In the genomic region with DNA sequence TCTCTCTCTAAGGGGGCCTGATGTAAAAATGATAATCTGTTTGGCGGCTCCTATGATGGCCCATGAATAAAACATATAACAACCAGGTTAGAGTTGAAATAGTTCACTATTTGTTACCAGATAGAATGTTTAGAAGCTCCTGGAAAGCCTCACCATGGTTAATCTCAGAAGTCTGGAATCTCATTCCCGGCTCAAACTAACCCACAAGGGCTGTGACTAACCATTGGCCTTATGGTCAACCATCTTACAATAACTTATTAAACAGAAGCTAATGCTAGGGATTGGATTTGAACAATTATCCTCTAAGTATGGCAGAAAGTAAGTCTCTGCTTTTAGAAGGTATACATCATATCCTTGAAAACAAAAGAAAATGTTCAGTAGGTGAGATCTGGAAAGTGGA, we compare ENCODE assay signal across 1 cellular context.
TF ChIP-seq lines count a peak whose summit lies in the region.

No MANE protein-coding gene starts in this region.

TF ChIP-seq in IMR-90, 13 proteins besides CTCF, POLR2A, EP300 and RAD21:
- TF ChIP-seq CHD1 (IDR thresholded peaks at IDR 0.05; ENCODE audit: low read depth, low read length), result no peak
- TF ChIP-seq, protein P1, sequence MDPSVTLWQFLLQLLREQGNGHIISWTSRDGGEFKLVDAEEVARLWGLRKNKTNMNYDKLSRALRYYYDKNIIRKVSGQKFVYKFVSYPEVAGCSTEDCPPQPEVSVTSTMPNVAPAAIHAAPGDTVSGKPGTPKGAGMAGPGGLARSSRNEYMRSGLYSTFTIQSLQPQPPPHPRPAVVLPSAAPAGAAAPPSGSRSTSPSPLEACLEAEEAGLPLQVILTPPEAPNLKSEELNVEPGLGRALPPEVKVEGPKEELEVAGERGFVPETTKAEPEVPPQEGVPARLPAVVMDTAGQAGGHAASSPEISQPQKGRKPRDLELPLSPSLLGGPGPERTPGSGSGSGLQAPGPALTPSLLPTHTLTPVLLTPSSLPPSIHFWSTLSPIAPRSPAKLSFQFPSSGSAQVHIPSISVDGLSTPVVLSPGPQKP (IDR thresholded peaks at IDR 0.05; ENCODE audit: borderline replicate concordance, low read depth, low read length), result no peak
- TF ChIP-seq RCOR1 (IDR thresholded peaks at IDR 0.05; ENCODE audit: insufficient replicate concordance, low read length), result no peak
- no peak for TF ChIP-seq FOS (IDR thresholded peaks at IDR 0.05; ENCODE audit: low read depth, low read length)
- TF ChIP-seq MAFK (IDR thresholded peaks at IDR 0.05; ENCODE audit: low read depth, low read length), result no peak
- no peak for TF ChIP-seq MAZ (IDR thresholded peaks at IDR 0.05; ENCODE audit: borderline replicate concordance, low read depth, low read length)
- TF ChIP-seq MXI1 (IDR thresholded peaks at IDR 0.05; ENCODE audit: borderline replicate concordance, low read depth, low read length), result no peak
- TF ChIP-seq, protein P2, sequence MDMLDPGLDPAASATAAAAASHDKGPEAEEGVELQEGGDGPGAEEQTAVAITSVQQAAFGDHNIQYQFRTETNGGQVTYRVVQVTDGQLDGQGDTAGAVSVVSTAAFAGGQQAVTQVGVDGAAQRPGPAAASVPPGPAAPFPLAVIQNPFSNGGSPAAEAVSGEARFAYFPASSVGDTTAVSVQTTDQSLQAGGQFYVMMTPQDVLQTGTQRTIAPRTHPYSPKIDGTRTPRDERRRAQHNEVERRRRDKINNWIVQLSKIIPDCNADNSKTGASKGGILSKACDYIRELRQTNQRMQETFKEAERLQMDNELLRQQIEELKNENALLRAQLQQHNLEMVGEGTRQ (IDR thresholded peaks at IDR 0.05; ENCODE audit: low read depth, low read length), result no peak
- no peak for TF ChIP-seq SMC3 (IDR thresholded peaks at IDR 0.05; ENCODE audit: low read depth, low read length)
- no peak for TF ChIP-seq RFX5 (IDR thresholded peaks at IDR 0.05; ENCODE audit: low read depth, low read length)
- TF ChIP-seq BHLHE40 (IDR thresholded peaks at IDR 0.05; ENCODE audit: low read depth, low read length), result no peak
- no peak for TF ChIP-seq NFE2L2 (IDR thresholded peaks at IDR 0.05; ENCODE audit: low read depth, low read length)
- TF ChIP-seq CEBPB (IDR thresholded peaks at IDR 0.05; ENCODE audit: low read depth, low read length), result no peak
TF ChIP-seq in IMR-90: peak in this region for 0.
